ENCODE assay signal across 21 cellular contexts in genomic region chr18:671405-671804, GRCh38. TPM values are rescaled to one million over a fixed set of nuclear protein-coding genes. Genes with fewer than 3 reads are reported as not detected.
DNase-seq lines count a peak whose midpoint lies in the region; ATAC-seq lines count a peak whose summit lies in the region.
"Had no signal": no experiment of that assay in that cellular context is flagged by ENCODE, and none has a peak within 500 bp of the region (broad histone marks: within the 10 kb centered on the region; RNA-seq: fewer than 3 reads in every experiment).

No MANE protein-coding gene starts in this region.

- no peak overlapping the region for H3K4me3 Mint-ChIP-seq in activated CD4-positive, alpha-beta memory T cell treated with anti-CD3 and anti-CD28 coated beads for 36 hours
- H3K4me3 Mint-ChIP-seq in activated CD4-positive, alpha-beta memory T cell treated with anti-CD3 and anti-CD28 coated beads, Interleukin-2, amount 10 ng/mL, durations not matched to agents 7 days and 5 days, result no peak overlapping the region
- no peak overlapping the region for H3K4me3 Mint-ChIP-seq in stimulated activated naive CD8-positive, alpha-beta T cell treated with anti-CD3 and anti-CD28 coated beads, Interleukin-15, Interleukin-2, amounts not matched to agents 100 ng/mL and 50 ng/mL, for 24 hours
- no peak overlapping the region for H3K4me3 Mint-ChIP-seq in activated naive CD8-positive, alpha-beta T cell treated with anti-CD3 and anti-CD28 coated beads, Interleukin-2, amount 50 U/mL, for 24 hours
- H3K4me3 Mint-ChIP-seq in stimulated activated naive CD8-positive, alpha-beta T cell treated with anti-CD3 and anti-CD28 coated beads, Interleukin-15, amount 100 ng/mL, for 72 hours, result no peak overlapping the region
- H3K4me3 Mint-ChIP-seq: CD4-positive, CD25-positive, alpha-beta regulatory T cell; HFFc6 had no signal

- POLR2A ChIA-PET in activated CD4-positive, alpha-beta memory T cell treated with anti-CD3 and anti-CD28 coated beads for 36 hours (lab: Charles Lee), result interaction anchor here (0.9 kb wide), 1 partner anchor 8 kb away, joined by 3 read pairs; no protein-coding TSS in a partner anchor
- POLR2A ChIA-PET in activated CD4-positive, alpha-beta memory T cell treated with anti-CD3 and anti-CD28 coated beads, Interleukin-2, amount 10 ng/mL, durations not matched to agents 7 days and 5 days (lab: Charles Lee), result interaction anchor here (0.8 to 2.0 kb wide), 5 partner anchors 10 to 41 kb away, joined by 3 to 28 read pairs (median 9); partner anchors contain the start of genes ENOSF1 and TYMS

- H3K27ac Mint-ChIP-seq in activated CD4-positive, alpha-beta memory T cell treated with anti-CD3 and anti-CD28 coated beads for 36 hours, result peak overlapping the region; percentile 49
- H3K27ac Mint-ChIP-seq in activated CD4-positive, alpha-beta memory T cell treated with anti-CD3 and anti-CD28 coated beads, Interleukin-2, amount 10 ng/mL, durations not matched to agents 7 days and 5 days, result no peak overlapping the region
- H3K27ac Mint-ChIP-seq in stimulated activated naive CD8-positive, alpha-beta T cell treated with anti-CD3 and anti-CD28 coated beads, Interleukin-15, Interleukin-2, amounts not matched to agents 100 ng/mL and 50 ng/mL, for 24 hours, result peak overlapping the region; percentile 54
- peak overlapping the region; percentile 64 for H3K27ac Mint-ChIP-seq in activated naive CD8-positive, alpha-beta T cell treated with anti-CD3 and anti-CD28 coated beads, Interleukin-2, amount 50 U/mL, for 24 hours
- peak overlapping the region; percentile 40 to 67 for H3K27ac Mint-ChIP-seq in stimulated activated naive CD8-positive, alpha-beta T cell treated with anti-CD3 and anti-CD28 coated beads, Interleukin-15, amount 100 ng/mL, for 72 hours
- H3K27ac Mint-ChIP-seq: CD4-positive, CD25-positive, alpha-beta regulatory T cell; HFFc6 had no signal

- CTCF ChIA-PET in activated CD4-positive, alpha-beta memory T cell treated with anti-CD3 and anti-CD28 coated beads for 36 hours (lab: Charles Lee), result interaction anchor here (0.9 kb wide), 1 partner anchor 159 kb away, joined by 3 read pairs; no protein-coding TSS in a partner anchor
- CTCF ChIA-PET in activated CD4-positive, alpha-beta memory T cell treated with anti-CD3 and anti-CD28 coated beads, Interleukin-2, amount 10 ng/mL, durations not matched to agents 7 days and 5 days (lab: Charles Lee), result interaction anchor here (0.9 kb wide), 1 partner anchor 10 kb away, joined by 3 read pairs; no protein-coding TSS in a partner anchor

- no peak for ATAC-seq in stimulated activated naive CD8-positive, alpha-beta T cell treated with anti-CD3 and anti-CD28 coated beads, Interleukin-15, Interleukin-2, amounts not matched to agents 100 U/mL and 50 U/mL, for 24 hours
- ATAC-seq in activated naive CD8-positive, alpha-beta T cell treated with anti-CD3 and anti-CD28 coated beads, Interleukin-2, amount 50 U/mL, for 24 hours, result no peak
- no peak for ATAC-seq in stimulated activated naive CD8-positive, alpha-beta T cell treated with anti-CD3 and anti-CD28 coated beads, Interleukin-15, amount 100 ng/mL, for 72 hours
- ATAC-seq in GM19455 (IDR thresholded peaks at IDR 0.05; ENCODE audit: unreplicated experiment) (no peak), HG02763 (IDR thresholded peaks at IDR 0.05; ENCODE audit: unreplicated experiment) (no peak)
- ATAC-seq: PC-3 had no signal

- peaks cover 73% of the 10 kb centered on the region for H3K36me3 Mint-ChIP-seq in activated CD4-positive, alpha-beta memory T cell treated with anti-CD3 and anti-CD28 coated beads for 36 hours
- peaks cover 74% of the 10 kb centered on the region for H3K36me3 Mint-ChIP-seq in activated CD4-positive, alpha-beta memory T cell treated with anti-CD3 and anti-CD28 coated beads, Interleukin-2, amount 10 ng/mL, durations not matched to agents 7 days and 5 days (ENCODE audit: low read depth)
- H3K36me3 Mint-ChIP-seq in stimulated activated naive CD8-positive, alpha-beta T cell treated with anti-CD3 and anti-CD28 coated beads, Interleukin-15, Interleukin-2, amounts not matched to agents 100 ng/mL and 50 ng/mL, for 24 hours (ENCODE audit: low read depth), result peaks cover 69% of the 10 kb centered on the region
- peaks cover 68% of the 10 kb centered on the region for H3K36me3 Mint-ChIP-seq in activated naive CD8-positive, alpha-beta T cell treated with anti-CD3 and anti-CD28 coated beads, Interleukin-2, amount 50 U/mL, for 24 hours (ENCODE audit: low read depth)

- peaks cover 3% of the 10 kb centered on the region for H3K9me3 Mint-ChIP-seq in activated CD4-positive, alpha-beta memory T cell treated with anti-CD3 and anti-CD28 coated beads for 36 hours
- H3K9me3 Mint-ChIP-seq in activated CD4-positive, alpha-beta memory T cell treated with anti-CD3 and anti-CD28 coated beads, Interleukin-2, amount 10 ng/mL, durations not matched to agents 7 days and 5 days, result no peaks in the 10 kb centered on the region
- H3K9me3 Mint-ChIP-seq in stimulated activated naive CD8-positive, alpha-beta T cell treated with anti-CD3 and anti-CD28 coated beads, Interleukin-15, Interleukin-2, amounts not matched to agents 100 ng/mL and 50 ng/mL, for 24 hours, result no peaks in the 10 kb centered on the region
- H3K9me3 Mint-ChIP-seq in activated naive CD8-positive, alpha-beta T cell treated with anti-CD3 and anti-CD28 coated beads, Interleukin-2, amount 50 U/mL, for 24 hours, result peaks cover 3% of the 10 kb centered on the region
- H3K9me3 Mint-ChIP-seq in stimulated activated naive CD8-positive, alpha-beta T cell treated with anti-CD3 and anti-CD28 coated beads, Interleukin-15, amount 100 ng/mL, for 72 hours, result peaks cover 5 to 7% of the 10 kb centered on the region in 2 donors
- H3K9me3 Mint-ChIP-seq: HFFc6 had no signal

- no peaks in the 10 kb centered on the region for H3K4me1 Mint-ChIP-seq in activated CD4-positive, alpha-beta memory T cell treated with anti-CD3 and anti-CD28 coated beads for 36 hours (ENCODE audit: low read depth)
- peaks cover 15% of the 10 kb centered on the region for H3K4me1 Mint-ChIP-seq in activated CD4-positive, alpha-beta memory T cell treated with anti-CD3 and anti-CD28 coated beads, Interleukin-2, amount 10 ng/mL, durations not matched to agents 7 days and 5 days
- H3K4me1 Mint-ChIP-seq in stimulated activated naive CD8-positive, alpha-beta T cell treated with anti-CD3 and anti-CD28 coated beads, Interleukin-15, Interleukin-2, amounts not matched to agents 100 ng/mL and 50 ng/mL, for 24 hours (ENCODE audit: low read depth), result no peaks in the 10 kb centered on the region
- H3K4me1 Mint-ChIP-seq in activated naive CD8-positive, alpha-beta T cell treated with anti-CD3 and anti-CD28 coated beads, Interleukin-2, amount 50 U/mL, for 24 hours, result peaks cover 3% of the 10 kb centered on the region
- H3K4me1 Mint-ChIP-seq in stimulated activated naive CD8-positive, alpha-beta T cell treated with anti-CD3 and anti-CD28 coated beads, Interleukin-15, amount 100 ng/mL, for 72 hours, result peaks cover 5% of the 10 kb centered on the region

- no peak for DNase-seq in activated CD4-positive, alpha-beta memory T cell treated with anti-CD3 and anti-CD28 coated beads for 36 hours
- DNase-seq in activated CD4-positive, alpha-beta memory T cell treated with anti-CD3 and anti-CD28 coated beads, Interleukin-2, amount 10 ng/mL, durations not matched to agents 7 days and 5 days, result no peak
- no peak for DNase-seq in stimulated activated naive CD8-positive, alpha-beta T cell treated with anti-CD3 and anti-CD28 coated beads, Interleukin-15, Interleukin-2, amounts not matched to agents 100 U/mL and 50 U/mL, for 24 hours
- no peak for DNase-seq in activated naive CD8-positive, alpha-beta T cell treated with anti-CD3 and anti-CD28 coated beads, Interleukin-2, amount 50 U/mL, for 24 hours
- DNase-seq in stimulated activated naive CD8-positive, alpha-beta T cell treated with anti-CD3 and anti-CD28 coated beads, Interleukin-15, amount 100 ng/mL, for 72 hours, result no peak
- DNase-seq: BE2C; Caco-2; CD4-positive, CD25-positive, alpha-beta regulatory T cell; DMS153; EL; H7; HFFc6; NCI-H1417 treated with DMSO at 0.1 percent for 48 hours; NCI-H187 treated with DMSO at 0.1 percent for 48 hours; NCI-H526; PC-3; RPMI8226; SHP77 treated with DMSO at 0.1 percent for 48 hours had no signal

- H3K27me3 Mint-ChIP-seq in activated CD4-positive, alpha-beta memory T cell treated with anti-CD3 and anti-CD28 coated beads for 36 hours, result no peaks in the 10 kb centered on the region
- no peaks in the 10 kb centered on the region for H3K27me3 Mint-ChIP-seq in activated CD4-positive, alpha-beta memory T cell treated with anti-CD3 and anti-CD28 coated beads, Interleukin-2, amount 10 ng/mL, durations not matched to agents 7 days and 5 days
- H3K27me3 Mint-ChIP-seq in stimulated activated naive CD8-positive, alpha-beta T cell treated with anti-CD3 and anti-CD28 coated beads, Interleukin-15, Interleukin-2, amounts not matched to agents 100 ng/mL and 50 ng/mL, for 24 hours, result no peaks in the 10 kb centered on the region
- H3K27me3 Mint-ChIP-seq in activated naive CD8-positive, alpha-beta T cell treated with anti-CD3 and anti-CD28 coated beads, Interleukin-2, amount 50 U/mL, for 24 hours, result no peaks in the 10 kb centered on the region
- no peaks in the 10 kb centered on the region for H3K27me3 Mint-ChIP-seq in stimulated activated naive CD8-positive, alpha-beta T cell treated with anti-CD3 and anti-CD28 coated beads, Interleukin-15, amount 100 ng/mL, for 72 hours
- H3K27me3 Mint-ChIP-seq: CD4-positive, CD25-positive, alpha-beta regulatory T cell had no signal

- intact Hi-C loops in activated CD4-positive, alpha-beta memory T cell treated with anti-CD3 and anti-CD28 coated beads for 36 hours (cut with micrococcal nuclease), result no loop called here

RNA-seq across cellular contexts. Expression of gene TYMS, which starts 14.0 kb away (rescaled TPM):
- 100 to 1,000 TPM; 281 to 287 TPM for total RNA-seq in activated CD4-positive, alpha-beta memory T cell treated with anti-CD3 and anti-CD28 coated beads for 36 hours
- total RNA-seq in activated CD4-positive, alpha-beta memory T cell treated with anti-CD3 and anti-CD28 coated beads, Interleukin-2, amount 10 ng/mL, durations not matched to agents 7 days and 5 days, result 100 to 1,000 TPM; 279 to 288 TPM

RNA-seq across cellular contexts. Expression of gene ENOSF1, which starts 41.0 kb away (rescaled TPM):
- 10 to 100 TPM; 59.1 to 61.2 TPM for total RNA-seq in activated CD4-positive, alpha-beta memory T cell treated with anti-CD3 and anti-CD28 coated beads for 36 hours
- total RNA-seq in activated CD4-positive, alpha-beta memory T cell treated with anti-CD3 and anti-CD28 coated beads, Interleukin-2, amount 10 ng/mL, durations not matched to agents 7 days and 5 days, result 10 to 100 TPM; 65.3 to 67.1 TPM
